24 cellular contexts compared by ENCODE assay signal in the genomic region with DNA sequence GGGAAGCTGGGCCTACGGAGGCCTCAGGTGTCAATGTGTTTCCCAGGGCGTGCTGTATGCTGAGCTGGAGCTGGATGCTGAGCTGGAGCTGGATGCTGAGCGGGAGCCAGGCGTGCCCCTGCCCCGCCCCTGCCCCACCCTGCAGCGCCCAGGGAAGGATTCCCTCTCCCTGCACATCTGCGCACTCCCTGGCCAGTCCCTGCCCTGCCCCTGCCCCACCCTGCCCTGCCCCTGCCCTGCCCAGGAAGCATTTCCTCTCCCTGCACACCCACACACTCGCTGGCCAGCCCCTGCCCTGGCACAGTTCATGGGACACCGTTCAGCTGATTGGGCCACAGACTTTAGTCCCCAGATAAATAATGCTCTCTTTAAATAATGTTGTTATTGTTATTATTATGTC.
"Had no signal": no experiment of that assay in that cellular context is flagged by ENCODE, and none has a peak within 500 bp of the region (broad histone marks: within the 10 kb centered on the region; RNA-seq: fewer than 3 reads in every experiment).

No MANE protein-coding gene starts in this region.

- H3K27ac Mint-ChIP-seq: activated CD4-positive, alpha-beta memory T cell treated with anti-CD3 and anti-CD28 coated beads, Interleukin-2, amount 10 ng/mL, durations not matched to agents 7 days and 5 days; activated naive CD4-positive, alpha-beta T cell treated with anti-CD3 and anti-CD28 coated beads, Interleukin-2, amount 10 ng/mL, durations not matched to agents 7 days and 5 days; activated naive CD8-positive, alpha-beta T cell treated with anti-CD3 and anti-CD28 coated beads, Interleukin-2, amount 50 U/mL, for 24 hours; activated T-cell treated with anti-CD3 and anti-CD28 coated beads, Interleukin-2, amount 50 U/mL, for 24 hours; memory B cell; natural killer cell; stimulated activated memory B cell treated with anti-CD40 and anti-IgM and Interleukin-4, amounts not matched to agents 10 μg/mL and 1 μg/mL and 100 μg/mL, for 72 hours; T-helper 2 cell treated with Interferon-gamma antibody and Interleukin-4, amounts not matched to agents 5 μg/mL and 100 μg/mL, for 36 hours; WTC11 had no signal

- H3K9me3 ChIP-seq: gastrocnemius medialis, left ventricle myocardium inferior, neutrophil, pancreas, thoracic aorta, upper lobe of right lung had no signal

- H3K36me3 Mint-ChIP-seq: activated naive CD4-positive, alpha-beta T cell treated with anti-CD3 and anti-CD28 coated beads, Interleukin-2, amount 10 ng/mL, durations not matched to agents 7 days and 5 days; memory B cell; natural killer cell; stimulated activated memory B cell treated with anti-CD40 and anti-IgM and Interleukin-4, amounts not matched to agents 10 μg/mL and 1 μg/mL and 100 μg/mL, for 72 hours had no signal

- H3K4me1 ChIP-seq: pancreas had no signal

- H3K4me3 ChIP-seq: gastrocnemius medialis, left ventricle myocardium inferior, pancreas, upper lobe of right lung had no signal

- ATAC-seq: activated naive CD8-positive, alpha-beta T cell treated with anti-CD3 and anti-CD28 coated beads, Interleukin-2, amount 50 U/mL, for 24 hours; gastrocnemius medialis; pancreas; stimulated activated memory B cell treated with anti-CD40 and anti-IgM and Interleukin-4, amounts not matched to agents 10 μg/mL and 1 μg/mL and 100 μg/mL, for 72 hours; upper lobe of right lung; WTC11 had no signal

- H3K4me3 Mint-ChIP-seq: activated CD4-positive, alpha-beta memory T cell treated with anti-CD3 and anti-CD28 coated beads, Interleukin-2, amount 10 ng/mL, durations not matched to agents 7 days and 5 days; activated naive CD4-positive, alpha-beta T cell treated with anti-CD3 and anti-CD28 coated beads, Interleukin-2, amount 10 ng/mL, durations not matched to agents 7 days and 5 days; activated naive CD8-positive, alpha-beta T cell treated with anti-CD3 and anti-CD28 coated beads, Interleukin-2, amount 50 U/mL, for 24 hours; activated T-cell treated with anti-CD3 and anti-CD28 coated beads, Interleukin-2, amount 50 U/mL, for 24 hours; central memory CD8-positive, alpha-beta T cell; memory B cell; natural killer cell; stimulated activated memory B cell treated with anti-CD40 and anti-IgM and Interleukin-4, amounts not matched to agents 10 μg/mL and 1 μg/mL and 100 μg/mL, for 72 hours; T-helper 2 cell treated with Interferon-gamma antibody and Interleukin-4, amounts not matched to agents 5 μg/mL and 100 μg/mL, for 36 hours; WTC11 had no signal

- H3K36me3 ChIP-seq: brain microvascular endothelial cell, gastrocnemius medialis, left ventricle myocardium inferior, neutrophil, pancreas, upper lobe of right lung had no signal

- H3K4me1 Mint-ChIP-seq: activated CD4-positive, alpha-beta memory T cell treated with anti-CD3 and anti-CD28 coated beads, Interleukin-2, amount 10 ng/mL, durations not matched to agents 7 days and 5 days; activated naive CD4-positive, alpha-beta T cell treated with anti-CD3 and anti-CD28 coated beads, Interleukin-2, amount 10 ng/mL, durations not matched to agents 7 days and 5 days; activated naive CD8-positive, alpha-beta T cell treated with anti-CD3 and anti-CD28 coated beads, Interleukin-2, amount 50 U/mL, for 24 hours; central memory CD8-positive, alpha-beta T cell; memory B cell; stimulated activated memory B cell treated with anti-CD40 and anti-IgM and Interleukin-4, amounts not matched to agents 10 μg/mL and 1 μg/mL and 100 μg/mL, for 72 hours had no signal

- H3K9me3 Mint-ChIP-seq: activated naive CD8-positive, alpha-beta T cell treated with anti-CD3 and anti-CD28 coated beads, Interleukin-2, amount 50 U/mL, for 24 hours; central memory CD8-positive, alpha-beta T cell; natural killer cell had no signal

- H3K27me3 ChIP-seq: brain microvascular endothelial cell, neutrophil, pancreas had no signal

- H3K27me3 Mint-ChIP-seq: activated CD4-positive, alpha-beta memory T cell treated with anti-CD3 and anti-CD28 coated beads, Interleukin-2, amount 10 ng/mL, durations not matched to agents 7 days and 5 days had no signal

- DNase-seq: activated CD4-positive, alpha-beta memory T cell treated with anti-CD3 and anti-CD28 coated beads, Interleukin-2, amount 10 ng/mL, durations not matched to agents 7 days and 5 days; activated CD4-positive, alpha-beta T cell treated with anti-CD3 and anti-CD28 coated beads for 4 hours; activated effector memory CD4-positive, alpha-beta T cell treated with Interleukin-2 at 50 U/mL for 16 hours; activated naive CD4-positive, alpha-beta T cell treated with anti-CD3 and anti-CD28 coated beads, Interleukin-2, amount 10 ng/mL, durations not matched to agents 7 days and 5 days; activated naive CD8-positive, alpha-beta T cell treated with anti-CD3 and anti-CD28 coated beads, Interleukin-2, amount 50 U/mL, for 24 hours; activated T-cell treated with anti-CD3 and anti-CD28 coated beads, Interleukin-2, amount 50 U/mL, for 24 hours; anterior cingulate cortex; brain microvascular endothelial cell; gastrocnemius medialis; head of caudate nucleus; left ventricle myocardium inferior; natural killer cell; pancreas; stimulated activated CD4-positive, alpha-beta T cell treated with anti-CD3 and anti-CD28 coated beads, Interleukin-4, amount 100 ng/mL, for 24 hours; SW 1271; upper lobe of right lung had no signal

- H3K27ac ChIP-seq: brain microvascular endothelial cell, coronary artery, gastrocnemius medialis, neutrophil, pancreas, thoracic aorta, upper lobe of right lung had no signal
